Comparison of ENCODE assay signal across 8 cellular contexts in the genomic region with DNA sequence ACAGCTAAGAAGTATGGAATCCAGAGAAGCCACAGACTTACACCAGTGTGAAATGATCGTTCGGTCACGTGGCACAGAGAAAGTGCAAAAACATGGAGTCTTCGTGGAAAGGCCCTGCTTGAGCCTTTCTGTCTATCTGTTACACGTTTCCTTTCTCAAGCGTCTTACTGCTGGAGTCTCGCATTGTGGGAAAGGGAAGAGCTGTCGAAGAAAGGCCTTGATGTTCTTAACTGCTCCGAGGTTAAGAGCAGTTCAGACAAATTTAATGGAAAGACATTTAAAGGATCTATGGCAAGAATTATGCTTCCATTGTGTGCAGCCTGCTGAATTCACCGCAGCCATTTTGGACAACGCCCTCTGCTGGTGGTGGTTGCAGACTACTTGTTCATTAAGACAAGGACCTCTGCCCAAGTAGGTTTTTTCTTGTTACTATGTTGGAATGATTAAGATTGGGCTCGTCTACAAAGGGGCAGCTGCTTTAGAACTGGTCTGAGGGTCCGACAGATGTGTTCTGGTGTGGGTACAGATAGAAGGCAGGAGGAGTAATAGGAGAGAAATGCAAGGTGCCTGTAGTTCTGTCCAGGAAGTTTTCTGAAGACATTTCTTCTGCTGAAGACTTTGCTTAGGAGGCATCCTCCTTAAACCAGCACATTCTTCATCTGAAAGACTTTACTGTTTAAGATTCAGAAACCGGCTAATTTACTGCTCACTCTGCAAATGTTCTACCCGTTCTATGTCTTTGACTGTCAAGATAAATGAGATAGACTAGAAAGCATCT. TPM values are rescaled to one million over a fixed set of nuclear protein-coding genes. Genes with fewer than 3 reads are reported as not detected.
DNase-seq lines count a peak whose midpoint lies in the region; ATAC-seq and TF ChIP-seq lines count a peak whose summit lies in the region.

No MANE protein-coding gene starts in this region.

- H3K27ac ChIP-seq in A673 (ENCODE audit: low read depth, low read length, poor library complexity, severe bottlenecking) = no peak overlapping the region
- no peak overlapping the region for H3K27ac ChIP-seq in MM.1S (ENCODE audit: low read length)
- H3K27ac ChIP-seq in SU-DHL-6 (ENCODE audit: low read depth, low read length) = no peak overlapping the region
- peak overlapping the region in 1 of 2 donors; percentile 50 for H3K27ac ChIP-seq in right atrium auricular region

- POLR2A ChIA-PET in A673 (lab: Charles Lee; ENCODE audit: low non-redundant PET) = no interaction called here

- CTCF ChIA-PET in A673 (lab: Charles Lee) = interaction anchor here (0.8 kb wide), 1 partner anchor 320 kb away, joined by 4 read pairs; no protein-coding TSS in a partner anchor

- H3K9me2 ChIP-seq in MM.1S (replicated peaks; ENCODE audit: insufficient read depth, low read length) = no peaks in the 10 kb centered on the region
- H3K9me2 ChIP-seq in SU-DHL-6 (replicated peaks; ENCODE audit: insufficient read depth, low read length) = no peaks in the 10 kb centered on the region

- no peaks in the 10 kb centered on the region for H3K27me3 Mint-ChIP-seq in activated naive CD8-positive, alpha-beta T cell treated with anti-CD3 and anti-CD28 coated beads for 36 hours

- H3F3A ChIP-seq in MM.1S (ENCODE audit: insufficient read depth, low read length) (no peaks in the 10 kb centered on the region), SU-DHL-6 (ENCODE audit: insufficient read depth) (no peaks in the 10 kb centered on the region)

- ATAC-seq in GM18873 (IDR thresholded peaks at IDR 0.05; ENCODE audit: low FRiP score, unreplicated experiment) (peak; percentile 67), GM21367 (IDR thresholded peaks at IDR 0.05; ENCODE audit: unreplicated experiment) (no peak)

- no peak overlapping the region for H3K4me3 Mint-ChIP-seq in activated naive CD8-positive, alpha-beta T cell treated with anti-CD3 and anti-CD28 coated beads for 36 hours

- H3K4me2 ChIP-seq in MM.1S (ENCODE audit: low read depth, low read length) (no peak overlapping the region), SU-DHL-6 (ENCODE audit: low read depth, low read length, poor library complexity, severe bottlenecking) (no peak overlapping the region)

- intact Hi-C loops in A673 (cut with micrococcal nuclease; ENCODE audit: unreplicated experiment) = loop anchor here (5.0 kb wide), 1 partner anchor 317 kb away; no protein-coding TSS in a partner anchor

- DNase-seq in A673 (ENCODE audit: low spot score) = peak; percentile 78
- peak; percentile 60 for DNase-seq in MM.1S
- peak; percentile 60 for DNase-seq in activated naive CD8-positive, alpha-beta T cell treated with anti-CD3 and anti-CD28 coated beads for 36 hours
- DNase-seq in right atrium auricular region (ENCODE audit: low spot score) = peak; percentile 67
- DNase-seq in stimulated activated CD4-positive, alpha-beta T cell treated with anti-CD3 and anti-CD28 coated beads, Interleukin-12 subunit alpha, Interleukin-12 subunit beta, amount 100 ng/mL, for 24 hours (ENCODE audit: low read depth in 2 of 2) = peak; percentile 42 to 79

- peaks cover 46% of the 10 kb centered on the region for H3K36me3 Mint-ChIP-seq in activated naive CD8-positive, alpha-beta T cell treated with anti-CD3 and anti-CD28 coated beads for 36 hours

- H3K27me3 ChIP-seq in A673 (replicated peaks; ENCODE audit: insufficient read depth, low read depth, low read length, poor library complexity) (peaks cover 24% of the 10 kb centered on the region), MM.1S (replicated peaks; ENCODE audit: insufficient read depth, low read length) (no peaks in the 10 kb centered on the region), SU-DHL-6 (ENCODE audit: low read length) (no peaks in the 10 kb centered on the region), right atrium auricular region (no peaks in the 10 kb centered on the region)

- H3K79me2 ChIP-seq in MM.1S (ENCODE audit: low read length) (no peaks in the 10 kb centered on the region), SU-DHL-6 (ENCODE audit: insufficient read depth, low read length) (no peaks in the 10 kb centered on the region)

- H3K36me3 ChIP-seq in A673 (ENCODE audit: insufficient read depth, low read length, poor library complexity, severe bottlenecking) (no peaks in the 10 kb centered on the region), MM.1S (replicated peaks; ENCODE audit: insufficient read depth, low read length) (no peaks in the 10 kb centered on the region), SU-DHL-6 (ENCODE audit: low read length) (no peaks in the 10 kb centered on the region), right atrium auricular region (no peaks in the 10 kb centered on the region)

- peaks cover 77% of the 10 kb centered on the region for H3K4me1 Mint-ChIP-seq in activated naive CD8-positive, alpha-beta T cell treated with anti-CD3 and anti-CD28 coated beads for 36 hours

- H2AFZ ChIP-seq in MM.1S (ENCODE audit: low read length) = peak overlapping the region; percentile 32
- no peak overlapping the region for H2AFZ ChIP-seq in SU-DHL-6 (ENCODE audit: low read depth, low read length, severe bottlenecking)

- no peaks in the 10 kb centered on the region for H3K9me3 ChIP-seq in A673 (ENCODE audit: low read depth, low read length, poor library complexity, severe bottlenecking)
- H3K9me3 ChIP-seq in MM.1S (replicated peaks; ENCODE audit: insufficient read depth, low read length) = no peaks in the 10 kb centered on the region
- H3K9me3 ChIP-seq in SU-DHL-6 (ENCODE audit: insufficient read depth, low read length) = no peaks in the 10 kb centered on the region
- no peaks in the 10 kb centered on the region for H3K9me3 ChIP-seq in right atrium auricular region

- no TSS peak for BruUV-seq in A673 (replicated peaks; lab: Mats Ljungman, UMichigan)

- peaks cover 12% of the 10 kb centered on the region for H3K4me1 ChIP-seq in A673 (ENCODE audit: insufficient read depth, low read length, poor library complexity, severe bottlenecking)
- H3K4me1 ChIP-seq in MM.1S (ENCODE audit: low read length) = no peaks in the 10 kb centered on the region
- no peaks in the 10 kb centered on the region for H3K4me1 ChIP-seq in right atrium auricular region

- peak overlapping the region; percentile 93 for H3K27ac Mint-ChIP-seq in activated naive CD8-positive, alpha-beta T cell treated with anti-CD3 and anti-CD28 coated beads for 36 hours

- H3K4me3 ChIP-seq in A673 (ENCODE audit: low read depth, low read length, poor library complexity, severe bottlenecking) (no peak overlapping the region), MM.1S (ENCODE audit: low read length) (no peak overlapping the region), SU-DHL-6 (ENCODE audit: insufficient read depth, low read length, poor library complexity, severe bottlenecking) (no peak overlapping the region), right atrium auricular region (no peak overlapping the region)

- TF ChIP-seq CTCF in A673 (conservative IDR thresholded peaks at IDR 0.05; ENCODE audit: low read depth, low read length) (peak; percentile 91), MM.1S (IDR thresholded peaks at IDR 0.05; ENCODE audit: low read length) (peak; percentile 83), SU-DHL-6 (IDR thresholded peaks at IDR 0.05; ENCODE audit: insufficient read depth, low read length, poor library complexity, severe bottlenecking) (peak; percentile 92), right atrium auricular region (IDR thresholded peaks at IDR 0.05) (peak; percentile 49 to 75)

- H3K9me3 Mint-ChIP-seq in activated naive CD8-positive, alpha-beta T cell treated with anti-CD3 and anti-CD28 coated beads for 36 hours = peaks cover 10% of the 10 kb centered on the region

- H4K20me1 ChIP-seq in MM.1S (ENCODE audit: insufficient read depth, low read length) (no peaks in the 10 kb centered on the region), SU-DHL-6 (ENCODE audit: low read depth, low read length) (no peaks in the 10 kb centered on the region)

- no peak overlapping the region for H3K9ac ChIP-seq in MM.1S (ENCODE audit: low read length)
- no peak overlapping the region for H3K9ac ChIP-seq in SU-DHL-6 (ENCODE audit: low read length)

RNA-seq across cellular contexts. Expression of gene CCN6, which starts 24.7 kb away (rescaled TPM):
- total RNA-seq in A673 (2021) = not detected in 2 replicates
- total RNA-seq in activated naive CD8-positive, alpha-beta T cell treated with anti-CD3 and anti-CD28 coated beads for 36 hours = under 1 TPM; 0.19 to 0.30 TPM
- total RNA-seq in right atrium auricular region = not detected

RNA-seq across cellular contexts. Expression of gene TUBE1, which starts 58.0 kb away (rescaled TPM):
- total RNA-seq in A673 (2021) (24.4 and 29.4 TPM in 2 replicates), right atrium auricular region (10 to 100 TPM; 19.0 to 32.3 TPM)
- 10 to 100 TPM; 30.3 to 31.1 TPM for total RNA-seq in activated naive CD8-positive, alpha-beta T cell treated with anti-CD3 and anti-CD28 coated beads for 36 hours

RNA-seq across cellular contexts. Expression of gene FAM229B, which starts 58.2 kb away (rescaled TPM):
- total RNA-seq in A673 (2021) (10.5 and 11.6 TPM in 2 replicates), right atrium auricular region (10 to 100 TPM; 28.7 to 44.9 TPM)
- 1 to 10 TPM; 7.9 to 8.7 TPM for total RNA-seq in activated naive CD8-positive, alpha-beta T cell treated with anti-CD3 and anti-CD28 coated beads for 36 hours
